ENCODE assay signal across 8 cellular contexts in genomic region chr5:138466058-138466899, GRCh38. TPM values are rescaled to one million over a fixed set of nuclear protein-coding genes. Genes with fewer than 3 reads are reported as not detected.
DNase-seq lines count a peak whose midpoint lies in the region; TF ChIP-seq lines count a peak whose summit lies in the region.

No MANE protein-coding gene starts in this region.

- no peak for TF ChIP-seq CTCF in BJ (IDR thresholded peaks at IDR 0.05; ENCODE audit: insufficient read depth, low read depth, low read length)
- TF ChIP-seq CTCF in stomach (IDR thresholded peaks at IDR 0.05): no peak

- H3K9ac ChIP-seq in Karpas-422 (ENCODE audit: low read length) (peak overlapping the region; percentile 78), adipocyte (ENCODE audit: low read length) (peak overlapping the region; percentile 71)

- no peaks in the 10 kb centered on the region for H3K9me2 ChIP-seq in Karpas-422 (replicated peaks; ENCODE audit: insufficient read depth, low read length)

- peaks cover 19% of the 10 kb centered on the region for H3K4me1 ChIP-seq in Karpas-422 (ENCODE audit: low read length)
- H3K4me1 ChIP-seq in adipocyte (ENCODE audit: control insufficient read depth, insufficient read depth, low read length): peaks cover 21% of the 10 kb centered on the region
- peaks cover 11 to 36% (median 35%) of the 10 kb centered on the region in 4 donors for H3K4me1 ChIP-seq in stomach

- TF ChIP-seq EP300 in stomach (IDR thresholded peaks at IDR 0.05): no peak

- no peak for DNase-seq in BJ (ENCODE audit: low read depth)
- DNase-seq in Karpas-422: no peak
- peak; percentile 50 for DNase-seq in adipocyte (ENCODE audit: low read depth)
- peak; percentile 79 for DNase-seq in left kidney (ENCODE audit: low read depth, low spot score)
- DNase-seq in stomach: peak; percentile 75
- no peak for DNase-seq in AG08395 (ENCODE audit: low spot score)
- no peak for DNase-seq in NOMO-1 treated with dmso at 0.1 percent for 144 hours (lab: John Stamatoyannopoulos, UW; ENCODE audit: unreplicated experiment)
- DNase-seq in midbrain (lab: John Stamatoyannopoulos, UW): no peak

- H3K27me3 ChIP-seq in BJ (ENCODE audit: control insufficient read depth, insufficient read depth, low read length) (no peaks in the 10 kb centered on the region), Karpas-422 (ENCODE audit: low read length) (peaks cover 4% of the 10 kb centered on the region; the same call in 1 of the 2 replicates), adipocyte (replicated peaks; ENCODE audit: control insufficient read depth, insufficient read depth, low read length) (no peaks in the 10 kb centered on the region), stomach (no peaks in the 10 kb centered on the region)

- H4K20me1 ChIP-seq in Karpas-422 (ENCODE audit: insufficient read depth, low read depth, low read length): no peaks in the 10 kb centered on the region; the same call in 1 of the 2 replicates

- TF ChIP-seq POLR2A in stomach (IDR thresholded peaks at IDR 0.05): no peak

- 5 to 10% (median 8%) methylated on average over 41 to 44 of the region's 44 CpGs for WGBS in stomach, 5 donors

- intact Hi-C loops in stomach (cut with DNase I; ENCODE audit: low total_unique reads): no loop called here

- CTCF ChIA-PET in BJ (lab: Yijun Ruan, JAX): interaction anchor here (2.0 to 11.1 kb wide), 4 partner anchors 16 to 82 kb away, joined by 12 to 101 read pairs (median 63); no protein-coding TSS in a partner anchor

- no peaks in the 10 kb centered on the region for H3K9me3 ChIP-seq in Karpas-422 (ENCODE audit: low read length)
- no peaks in the 10 kb centered on the region for H3K9me3 ChIP-seq in adipocyte (ENCODE audit: control insufficient read depth, low read length)
- H3K9me3 ChIP-seq in stomach: no peaks in the 10 kb centered on the region

- H3K27ac ChIP-seq in Karpas-422 (ENCODE audit: low read length) (no peak overlapping the region), stomach (peak overlapping the region in 4 of 5 donors; percentile 95 to 99 (median 98))

- H3K4me2 ChIP-seq in Karpas-422 (ENCODE audit: low read depth, low read length, poor library complexity, severe bottlenecking): peak overlapping the region; percentile 96

- POLR2A ChIA-PET in BJ (lab: Charles Lee): interaction anchor here (0.6 to 2.2 kb wide), 2 partner anchors 21 to 77 kb away, joined by 4 to 6 read pairs; partner anchors contain the start of gene ETF1

- H3K36me3 ChIP-seq in BJ (ENCODE audit: control insufficient read depth, insufficient read depth, low read length) (peaks cover 8% of the 10 kb centered on the region), Karpas-422 (ENCODE audit: insufficient read depth, low read length) (no peaks in the 10 kb centered on the region), adipocyte (ENCODE audit: control insufficient read depth, insufficient read depth, low read length, severe bottlenecking) (no peaks in the 10 kb centered on the region), stomach (peaks cover 0 to 18% (median 13%) of the 10 kb centered on the region in 4 donors)

- H2AFZ ChIP-seq in Karpas-422 (ENCODE audit: low read length): 0 out of 2 replicates have a peak overlapping the region, but pooled peaks have one; percentile 48

- H3K79me2 ChIP-seq in Karpas-422 (ENCODE audit: low read length): no peaks in the 10 kb centered on the region

- peak overlapping the region; percentile 84 for H3K4me3 ChIP-seq in BJ (ENCODE audit: low read depth, low read length)
- H3K4me3 ChIP-seq in Karpas-422 (ENCODE audit: low read length): peak overlapping the region; percentile 73
- peak overlapping the region; percentile 90 for H3K4me3 ChIP-seq in adipocyte (ENCODE audit: low read length)
- peak overlapping the region; percentile 83 to 90 (median 88) for H3K4me3 ChIP-seq in stomach

RNA-seq across cellular contexts. Expression of gene EGR1, which starts 1.0 kb away (rescaled TPM):
- polyA plus RNA-seq in BJ (2011; rRNA removed) (4.7 and 5.4 TPM in 2 replicates), stomach (10 to 100 TPM; 17.0 to 45.4 (median 30.2) TPM)
- 8.9 and 12.4 TPM in 2 replicates for polyA minus RNA-seq in BJ (2011; rRNA and poly(A)+ RNA removed)
- total RNA-seq in Karpas-422 (2014; rRNA removed; shearing (Covaris generic); ENCODE audit: low replicate concordance): 0.61 and 1.7 TPM in 2 replicates
- 10 to 100 TPM in 4 of 5 donors, 1 to 10 TPM in 1; 7.7 to 83.9 (median 48.1) TPM for total RNA-seq in stomach

RNA-seq across cellular contexts. Expression of gene REEP2, which starts 27.4 kb away (rescaled TPM):
- polyA plus RNA-seq in BJ (2011; rRNA removed): 12.0 and 14.0 TPM in 2 replicates
- polyA minus RNA-seq in BJ (2011; rRNA and poly(A)+ RNA removed): 12.5 and 15.6 TPM in 2 replicates
- total RNA-seq in Karpas-422 (2014; rRNA removed; shearing (Covaris generic); ENCODE audit: low replicate concordance): 1.8 and 3.1 TPM in 2 replicates
- total RNA-seq in stomach: 10 to 100 TPM in 1 of 5 donors, 1 to 10 TPM in 2, not detected in 2; 4.5 to 73.3 (median 7.7) TPM
- 1 to 10 TPM; 2.1 to 5.8 (median 3.1) TPM for polyA plus RNA-seq in stomach

Comparison
In these comparisons a context has a peak if more than half of its experiments do, and no peak if none do; other contexts are left out.
1. DNase-seq: peak in adipocyte (single experiment), left kidney (single experiment) and stomach (single experiment); none in BJ (single experiment), Karpas-422 (single experiment), AG08395 (single experiment), NOMO-1 treated with dmso at 0.1 percent for 144 hours (single experiment) and midbrain (single experiment).
2. Peak in every context shown above with its lines, with median percentiles within 50 percentile points of each other: H3K4me3 ChIP-seq.